17 cellular contexts compared by ENCODE assay signal in genomic region chr10:123800821-123801220, GRCh38.
"Had no signal": no experiment of that assay in that cellular context is flagged by ENCODE, and none has a peak within 500 bp of the region (broad histone marks: within the 10 kb centered on the region; RNA-seq: fewer than 3 reads in every experiment).

No MANE protein-coding gene starts in this region.

- DNase-seq: activated CD4-positive, alpha-beta T cell treated with anti-CD3 and anti-CD28 coated beads, Interleukin-2, amount 50 U/mL, for 48 hours; activated CD8-positive, alpha-beta memory T cell treated with anti-CD3 and anti-CD28 coated beads, Interleukin-2, amount 10 ng/mL, durations not matched to agents 7 days and 5 days; activated naive CD4-positive, alpha-beta T cell treated with anti-CD3 and anti-CD28 coated beads for 36 hours; activated naive CD8-positive, alpha-beta T cell treated with anti-CD3 and anti-CD28 coated beads, Interleukin-2, amount 50 U/mL, for 24 hours; activated T-cell treated with anti-CD3 and anti-CD28 coated beads, Interleukin-2, amount 50 U/mL, for 1 hour; effector CD4-positive, alpha-beta T cell; naive thymus-derived CD8-positive, alpha-beta T cell; retina; stimulated activated CD4-positive, alpha-beta T cell treated with anti-CD3 and anti-CD28 coated beads, Interleukin-15, amount 100 ng/mL, for 24 hours; stimulated activated CD4-positive, alpha-beta T cell treated with anti-CD3 and anti-CD28 coated beads, Interleukin-4, amount 100 ng/mL, for 1 hour; stimulated activated naive B cell treated with anti-CD40 and anti-IgM and Interleukin-4, amounts not matched to agents 10 μg/mL and 1 μg/mL and 100 μg/mL, for 72 hours; substantia nigra; T-cell; T1000; upper lobe of right lung had no signal

- H3K36me3 ChIP-seq: upper lobe of right lung had no signal

- H3K4me3 ChIP-seq: upper lobe of right lung had no signal

- H3K9me3 ChIP-seq: upper lobe of right lung had no signal

- H3K27me3 ChIP-seq: upper lobe of right lung had no signal

- H3K27ac ChIP-seq: upper lobe of right lung, VCaP had no signal

- H3K4me1 ChIP-seq: upper lobe of right lung had no signal

- ATAC-seq: activated CD8-positive, alpha-beta memory T cell treated with anti-CD3 and anti-CD28 coated beads, Interleukin-2, amount 10 ng/mL, durations not matched to agents 7 days and 5 days; activated naive CD8-positive, alpha-beta T cell treated with anti-CD3 and anti-CD28 coated beads, Interleukin-2, amount 50 U/mL, for 24 hours; left lobe of liver; naive thymus-derived CD8-positive, alpha-beta T cell; stimulated activated naive B cell treated with anti-CD40 and anti-IgM and Interleukin-4, amounts not matched to agents 10 μg/mL and 1 μg/mL and 100 μg/mL, for 72 hours; T-cell; upper lobe of right lung had no signal
